ENCODE assay signal across 8 cellular contexts in genomic region chr2:20667151-20667530, GRCh38. TPM values are rescaled to one million over a fixed set of nuclear protein-coding genes. Genes with fewer than 3 reads are reported as not detected.
DNase-seq lines count a peak whose midpoint lies in the region; ATAC-seq and TF ChIP-seq lines count a peak whose summit lies in the region.

No MANE protein-coding gene starts in this region.

- DNase-seq in activated T-cell treated with anti-CD3 and anti-CD28 coated beads, Interleukin-2, amount 50 U/mL, for 72 hours: no peak
- no peak for DNase-seq in activated T-cell treated with anti-CD3 and anti-CD28 coated beads, Interleukin-2, amount 50 U/mL, for 24 hours
- DNase-seq in adipocyte (ENCODE audit: low read depth): no peak
- no peak for DNase-seq in left lobe of liver (ENCODE audit: low spot score)
- DNase-seq in activated CD4-positive, alpha-beta T cell treated with anti-CD3 and anti-CD28 coated beads, Interleukin-2, amount 50 U/mL, for 1 hour: no peak
- no peak for DNase-seq in mucosa of descending colon

- H3K36me3 Mint-ChIP-seq in activated T-cell treated with anti-CD3 and anti-CD28 coated beads, Interleukin-2, amount 50 U/mL, for 72 hours (ENCODE audit: insufficient read depth in 2 of 2): no peaks in the 10 kb centered on the region
- H3K36me3 Mint-ChIP-seq in activated T-cell treated with anti-CD3 and anti-CD28 coated beads, Interleukin-2, amount 50 U/mL, for 24 hours (ENCODE audit: low read depth): no peaks in the 10 kb centered on the region

- H3K27me3 ChIP-seq in adipocyte (replicated peaks; ENCODE audit: control insufficient read depth, insufficient read depth, low read length): peaks cover 80% of the 10 kb centered on the region

- no peaks in the 10 kb centered on the region for H3K9me3 ChIP-seq in adipocyte (ENCODE audit: control insufficient read depth, low read length)
- no peaks in the 10 kb centered on the region for H3K9me3 ChIP-seq in mucosa of descending colon

- H3K4me1 Mint-ChIP-seq in activated T-cell treated with anti-CD3 and anti-CD28 coated beads, Interleukin-2, amount 50 U/mL, for 72 hours (ENCODE audit: low read depth): no peaks in the 10 kb centered on the region
- peaks cover 29% of the 10 kb centered on the region for H3K4me1 Mint-ChIP-seq in activated T-cell treated with anti-CD3 and anti-CD28 coated beads, Interleukin-2, amount 50 U/mL, for 24 hours (ENCODE audit: low read depth)

- H3K9ac ChIP-seq in adipocyte (ENCODE audit: low read length): no peak overlapping the region

- under 1% methylated on average over 59 of the region's 62 CpGs for WGBS in urinary bladder

- peak overlapping the region; percentile 40 to 59 for H3K4me3 Mint-ChIP-seq in activated T-cell treated with anti-CD3 and anti-CD28 coated beads, Interleukin-2, amount 50 U/mL, for 72 hours
- H3K4me3 Mint-ChIP-seq in activated T-cell treated with anti-CD3 and anti-CD28 coated beads, Interleukin-2, amount 50 U/mL, for 24 hours: no peak overlapping the region

- no peak overlapping the region for H3K27ac Mint-ChIP-seq in activated T-cell treated with anti-CD3 and anti-CD28 coated beads, Interleukin-2, amount 50 U/mL, for 72 hours
- no peak overlapping the region for H3K27ac Mint-ChIP-seq in activated T-cell treated with anti-CD3 and anti-CD28 coated beads, Interleukin-2, amount 50 U/mL, for 24 hours

- H3K27ac ChIP-seq in urinary bladder (ENCODE audit: low read depth): peak overlapping the region; percentile 33

- peaks cover 73% of the 10 kb centered on the region for H3K27me3 Mint-ChIP-seq in activated T-cell treated with anti-CD3 and anti-CD28 coated beads, Interleukin-2, amount 50 U/mL, for 72 hours (ENCODE audit: low read depth)
- peaks cover 91% of the 10 kb centered on the region for H3K27me3 Mint-ChIP-seq in activated T-cell treated with anti-CD3 and anti-CD28 coated beads, Interleukin-2, amount 50 U/mL, for 24 hours

- no peak for TF ChIP-seq CTCF in mucosa of descending colon (IDR thresholded peaks at IDR 0.05)

- H3K4me1 ChIP-seq in adipocyte (ENCODE audit: control insufficient read depth, insufficient read depth, low read length): no peaks in the 10 kb centered on the region
- no peaks in the 10 kb centered on the region for H3K4me1 ChIP-seq in urinary bladder (ENCODE audit: insufficient read depth)
- H3K4me1 ChIP-seq in mucosa of descending colon (ENCODE audit: low read depth): peaks cover 22% of the 10 kb centered on the region

- H3K4me3 ChIP-seq in adipocyte (ENCODE audit: low read length) (peak overlapping the region; percentile 65), urinary bladder (ENCODE audit: low read depth, low read length) (peak overlapping the region; percentile 46), mucosa of descending colon (no peak overlapping the region)

- no peaks in the 10 kb centered on the region for H3K9me3 Mint-ChIP-seq in activated T-cell treated with anti-CD3 and anti-CD28 coated beads, Interleukin-2, amount 50 U/mL, for 72 hours
- no peaks in the 10 kb centered on the region for H3K9me3 Mint-ChIP-seq in activated T-cell treated with anti-CD3 and anti-CD28 coated beads, Interleukin-2, amount 50 U/mL, for 24 hours

- ATAC-seq in activated T-cell treated with anti-CD3 and anti-CD28 coated beads, Interleukin-2, amount 50 U/mL, for 72 hours (replicated peaks in 1 of 2): peak; percentile 19 to 47
- peak; percentile 42 for ATAC-seq in left lobe of liver
- ATAC-seq in GM19328 (IDR thresholded peaks at IDR 0.05; ENCODE audit: unreplicated experiment): no peak
- no peak for ATAC-seq in mucosa of descending colon

- H3K36me3 ChIP-seq in adipocyte (ENCODE audit: control insufficient read depth, insufficient read depth, low read length, severe bottlenecking) (no peaks in the 10 kb centered on the region), urinary bladder (ENCODE audit: insufficient read depth) (no peaks in the 10 kb centered on the region), mucosa of descending colon (ENCODE audit: low read depth) (no peaks in the 10 kb centered on the region)

- intact Hi-C loops in mucosa of descending colon (cut with DNase I, micrococcal nuclease): no loop called here

RNA-seq across cellular contexts. Expression of gene GDF7, which starts 0.2 kb away (rescaled TPM):
- total RNA-seq in activated T-cell treated with anti-CD3 and anti-CD28 coated beads, Interleukin-2, amount 50 U/mL, for 72 hours: under 1 TPM in 1 of 2 donors, not detected in 1; 0.07 TPM
- total RNA-seq in left lobe of liver (3.5 TPM), urinary bladder (2.2 TPM), mucosa of descending colon (under 1 TPM; 0.14 to 0.73 (median 0.14) TPM)
- 0.79 TPM for polyA plus RNA-seq in urinary bladder

RNA-seq across cellular contexts. Expression of gene HS1BP3, which starts 16.2 kb away (rescaled TPM):
- 10 to 100 TPM; 10.7 to 11.0 TPM for total RNA-seq in activated T-cell treated with anti-CD3 and anti-CD28 coated beads, Interleukin-2, amount 50 U/mL, for 72 hours
- total RNA-seq in left lobe of liver: 20.1 TPM
- 19.0 TPM for total RNA-seq in urinary bladder
- polyA plus RNA-seq in urinary bladder: 43.8 TPM
- total RNA-seq in mucosa of descending colon: 10 to 100 TPM; 28.8 to 47.0 (median 29.7) TPM

Comparison
In these comparisons a context has a peak if more than half of its experiments do, and no peak if none do; other contexts are left out.
1. ATAC-seq: peak in activated T-cell treated with anti-CD3 and anti-CD28 coated beads, Interleukin-2, amount 50 U/mL, for 72 hours (2 of 2) and left lobe of liver (single experiment); none in GM19328 (single experiment) and mucosa of descending colon (single experiment).